24 cellular contexts compared by ENCODE assay signal in the genomic region with DNA sequence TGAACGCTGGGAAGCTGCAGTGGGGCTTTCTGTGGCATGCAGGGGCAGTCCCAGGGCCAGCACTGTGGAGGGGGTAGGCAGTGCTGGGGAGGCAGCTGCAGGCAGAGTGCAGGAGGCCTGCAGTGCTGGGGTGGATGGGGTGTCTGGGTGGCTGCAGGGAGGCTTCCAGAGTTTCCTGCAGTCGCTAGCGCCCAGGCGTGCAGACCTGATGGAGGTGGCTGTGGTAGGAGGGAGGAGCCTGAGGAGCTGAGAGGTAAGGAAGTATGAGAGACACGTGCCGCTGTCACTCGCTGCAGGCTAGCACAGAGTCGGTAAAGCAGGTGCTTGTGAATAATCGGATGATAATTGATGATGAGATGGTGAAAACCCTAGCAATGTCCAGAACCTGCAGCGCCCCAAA. TPM values are rescaled to one million over a fixed set of nuclear protein-coding genes. Genes with fewer than 3 reads are reported as not detected.
A peak's percentile ranks its signal among the peaks of the same experiment; 100 is the strongest.
DNase-seq lines count a peak whose midpoint lies in the region; TF ChIP-seq lines count a peak whose summit lies in the region.
"Had no signal": no experiment of that assay in that cellular context is flagged by ENCODE, and none has a peak within 500 bp of the region (broad histone marks: within the 10 kb centered on the region; RNA-seq: fewer than 3 reads in every experiment).

No MANE protein-coding gene starts in this region.

- H4K91ac ChIP-seq in mesenchymal stem cell (ENCODE audit: low read length) = peak overlapping the region; percentile 4

- H3K27ac ChIP-seq in coronary artery (peak overlapping the region in 1 of 2 donors; percentile 19), mesenchymal stem cell (ENCODE audit: low read length, poor library complexity, severe bottlenecking) (no peak overlapping the region), skeletal muscle tissue (ENCODE audit: low read depth, low read length) (peak overlapping the region; percentile 95)
- H3K27ac ChIP-seq: C4-2B had no signal

- H3K36me3 ChIP-seq in H7 (replicated peaks; ENCODE audit: control insufficient read depth, insufficient read depth, low read length) (no peaks in the 10 kb centered on the region; the same call in 1 of the 2 replicates), mesenchymal stem cell (ENCODE audit: control insufficient read depth in 1 of 2, insufficient read depth in 2 of 2, low read depth in 1 of 2, low read length in 2 of 2) (peaks cover 0 to 12% of the 10 kb centered on the region in 2 experiments), skeletal muscle tissue (ENCODE audit: control insufficient read depth in 3 of 3, insufficient read depth in 3 of 3, low read length in 3 of 3) (peaks cover 17 to 33% (median 31%) of the 10 kb centered on the region in 3 donors)

- no peak overlapping the region for H4K8ac ChIP-seq in mesenchymal stem cell (ENCODE audit: low read length)

- H2BK120ac ChIP-seq in mesenchymal stem cell (ENCODE audit: low read depth, low read length) = no peak overlapping the region

- no peak overlapping the region for H3K9ac ChIP-seq in mesenchymal stem cell (ENCODE audit: low read length)
- peak overlapping the region in 2 of 3 donors; percentile 1 to 34 for H3K9ac ChIP-seq in skeletal muscle tissue (ENCODE audit: low read depth in 1 of 3, low read length in 3 of 3)
- H3K9ac ChIP-seq: SK-N-SH had no signal

- H2BK12ac ChIP-seq in mesenchymal stem cell (ENCODE audit: low read length in 2 of 2) = peak overlapping the region in 1 of 2 experiments; percentile 56

- no peak overlapping the region for H2AFZ ChIP-seq in mesenchymal stem cell (ENCODE audit: low read depth, low read length)

- WGBS in mesenchymal stem cell = 89% methylated on average over 10 of the region's 10 CpGs

- peak overlapping the region in 1 of 2 experiments; percentile 35 for H3K18ac ChIP-seq in mesenchymal stem cell (ENCODE audit: low read depth in 1 of 2, low read length in 2 of 2)

- DNase-seq in H7 = peak; percentile 57
- peak; percentile 59 for DNase-seq in coronary artery (ENCODE audit: low spot score)
- no peak for DNase-seq in mesenchymal stem cell
- no peak for DNase-seq in foreskin melanocyte
- DNase-seq in stimulated activated CD4-positive, alpha-beta T cell treated with anti-CD3 and anti-CD28 coated beads, Interleukin-4, amount 100 ng/mL, for 4 hours = no peak
- no peak for DNase-seq in NCI-H146 (lab: John Stamatoyannopoulos, UW)
- no peak for DNase-seq in retina
- DNase-seq: activated CD4-positive, alpha-beta T cell treated with anti-CD3 and anti-CD28 coated beads, Interleukin-2, amount 50 U/mL, for 48 hours; activated naive CD4-positive, alpha-beta T cell treated with anti-CD3 and anti-CD28 coated beads, Interleukin-2, amount 50 U/mL, for 16 hours; amniotic stem cell; cortex of kidney; DMS79; GF-D8; H9; NCI-H1105 treated with DMSO at 0.1 percent for 48 hours; NCI-H2081 treated with DMSO at 0.1 percent for 48 hours; NCI-H446; SK-N-SH; small intestine; stimulated activated CD8-positive, alpha-beta memory T cell treated with anti-CD3 and anti-CD28 coated beads, Interleukin-4, amount 100 ng/mL, for 48 hours had no signal

- H3K79me1 ChIP-seq in mesenchymal stem cell (replicated peaks; ENCODE audit: low read length, poor library complexity, severe bottlenecking) = peaks cover under 1% of the 10 kb centered on the region

- H3K27me3 ChIP-seq in H7 (ENCODE audit: control insufficient read depth, insufficient read depth, low read length) = no peaks in the 10 kb centered on the region
- H3K27me3 ChIP-seq in mesenchymal stem cell (ENCODE audit: control insufficient read depth in 1 of 2, insufficient read depth in 1 of 2, low read length in 2 of 2) = no peaks in the 10 kb centered on the region
- H3K27me3 ChIP-seq in skeletal muscle tissue (ENCODE audit: control insufficient read depth in 3 of 3, insufficient read depth in 3 of 3, low read length in 3 of 3) = no peaks in the 10 kb centered on the region

- H2BK5ac ChIP-seq in mesenchymal stem cell (ENCODE audit: low read depth, low read length, poor library complexity, severe bottlenecking) = no peak overlapping the region

- H2AK5ac ChIP-seq in mesenchymal stem cell (ENCODE audit: low read length, severe bottlenecking) = peak overlapping the region; percentile 20

- no peak overlapping the region for H3K4me3 ChIP-seq in H7 (ENCODE audit: insufficient read depth, low read depth, low read length)
- no peak overlapping the region for H3K4me3 ChIP-seq in coronary artery
- no peak overlapping the region for H3K4me3 ChIP-seq in mesenchymal stem cell (ENCODE audit: insufficient read depth in 1 of 2, low read depth in 1 of 2, low read length in 2 of 2)
- H3K4me3 ChIP-seq in skeletal muscle tissue (ENCODE audit: low read length in 3 of 3) = no peak overlapping the region
- H3K4me3 ChIP-seq: lung had no signal

- H3K4me1 ChIP-seq in mesenchymal stem cell (ENCODE audit: control insufficient read depth, insufficient read depth, low read depth, low read length) (peaks cover 38% of the 10 kb centered on the region), skeletal muscle tissue (ENCODE audit: control insufficient read depth in 3 of 3, insufficient read depth in 3 of 3, low read length in 3 of 3) (peaks cover 76 to 98% (median 90%) of the 10 kb centered on the region in 3 donors)

- no peak overlapping the region for H3K4me2 ChIP-seq in mesenchymal stem cell (ENCODE audit: low read length, poor library complexity, severe bottlenecking)
- H3K4me2 ChIP-seq: SK-N-SH had no signal

- H3K9me3 ChIP-seq in mesenchymal stem cell (ENCODE audit: control insufficient read depth, low read length) (no peaks in the 10 kb centered on the region), skeletal muscle tissue (ENCODE audit: control insufficient read depth in 3 of 3, low read length in 3 of 3) (no peaks in the 10 kb centered on the region)
- H3K9me3 ChIP-seq: SK-N-SH had no signal

- no peak overlapping the region for H3K23ac ChIP-seq in mesenchymal stem cell (ENCODE audit: low read length in 2 of 2)

- no peak overlapping the region for H2BK15ac ChIP-seq in mesenchymal stem cell (ENCODE audit: low read depth, poor library complexity, severe bottlenecking)

- peak overlapping the region in 1 of 2 experiments; percentile 79 for H3K14ac ChIP-seq in mesenchymal stem cell (ENCODE audit: low read length in 2 of 2)

- no peak for TF ChIP-seq CTCF in coronary artery (IDR thresholded peaks at IDR 0.05)

- H3K4ac ChIP-seq in mesenchymal stem cell (ENCODE audit: low read depth in 1 of 2, low read length in 2 of 2) = peak overlapping the region in 1 of 2 experiments; percentile 54

RNA-seq across cellular contexts. Expression of a gene that starts 16.3 kb away (rescaled TPM):
- total RNA-seq in H7 (2014; rRNA removed; shearing (Covaris generic)) = 2.1 and 2.8 TPM in 2 replicates
- polyA plus RNA-seq in mesenchymal stem cell (2013, experiment 1 of 2) = 6.0 TPM
- 5.7 TPM for polyA plus RNA-seq in mesenchymal stem cell (2013, experiment 2 of 2)
- total RNA-seq in skeletal muscle tissue = 53.2 TPM
- total RNA-seq: HT-29 had no signal

Comparison
In these comparisons a context has a peak if more than half of its experiments do, and no peak if none do; other contexts are left out.
1. DNase-seq: peak in H7 (single experiment) and coronary artery (single experiment); none in mesenchymal stem cell (single experiment), foreskin melanocyte (single experiment), stimulated activated CD4-positive, alpha-beta T cell treated with anti-CD3 and anti-CD28 coated beads, Interleukin-4, amount 100 ng/mL, for 4 hours (0 of 2), NCI-H146 (single experiment) and retina (single experiment).
2. RNA of a gene that starts 16.3 kb away (total RNA-seq): 53.2 TPM in skeletal muscle tissue (single experiment); 2.1 to 2.8 TPM in H7; every median in the first group is over 10 times any median in the second.